Comparison of ENCODE assay signal across 1 cellular context in the genomic region with DNA sequence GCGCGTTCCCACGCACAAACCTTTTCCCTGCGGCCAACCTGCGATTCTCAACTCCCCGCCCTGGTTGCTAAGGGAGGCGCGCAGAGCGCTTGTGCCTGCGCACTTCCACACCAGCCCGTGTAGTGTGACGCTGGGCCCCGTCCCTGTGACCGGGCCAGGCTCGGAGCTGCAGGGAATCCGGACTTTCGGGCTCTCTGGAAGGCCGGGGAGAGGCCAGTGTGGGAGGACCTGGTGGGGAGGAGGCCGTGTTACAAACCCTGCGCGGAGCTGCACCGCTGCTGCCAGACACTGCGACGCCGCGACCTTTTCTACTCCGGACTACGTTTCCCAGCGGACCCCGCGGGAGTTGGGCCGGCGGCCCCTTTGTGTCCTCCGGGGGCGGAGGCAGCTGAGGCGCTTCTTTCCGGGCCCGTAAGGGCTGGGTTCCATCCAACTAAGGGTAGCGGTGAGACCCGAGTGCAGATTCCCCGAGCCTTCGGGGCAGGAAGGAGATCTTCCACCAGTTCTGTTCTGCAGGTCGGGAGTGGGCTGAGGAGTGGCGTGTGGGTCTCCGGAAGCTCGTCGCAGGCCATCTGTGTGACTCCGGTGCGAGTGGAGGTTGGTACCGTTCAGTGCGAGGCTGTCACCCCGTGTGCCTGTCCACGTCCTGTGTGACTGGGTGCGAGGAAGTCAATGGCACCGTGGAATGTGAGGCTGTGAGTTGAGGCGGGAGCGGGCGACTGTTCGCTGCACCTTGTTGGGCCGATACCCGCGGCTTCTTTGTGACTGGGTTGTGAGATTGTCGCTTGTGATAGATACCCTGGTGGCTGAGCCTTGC.
TF ChIP-seq lines count a peak whose summit lies in the region.

Gene ZNF570, plus strand, starts transcription at position 396 of the 817 bp plus-strand sequence. CDS start 999 bp downstream, outside the sequence.

TF ChIP-seq in H1, 55 proteins besides CTCF, POLR2A, EP300 and RAD21 (continued from another document):
- TF ChIP-seq TBP (IDR thresholded peaks at IDR 0.05; ENCODE audit: low read depth, low read length): peak; percentile 77
- peak; percentile 77 for TF ChIP-seq ASH2L (IDR thresholded peaks at IDR 0.05; ENCODE audit: low read length)
- peak; percentile 93 for TF ChIP-seq KDM4A (IDR thresholded peaks at IDR 0.05; ENCODE audit: low read depth, low read length, severe bottlenecking)
- TF ChIP-seq SAP30 (IDR thresholded peaks at IDR 0.05; ENCODE audit: insufficient read depth, insufficient replicate concordance, low read length): peak; percentile 81
- no peak for TF ChIP-seq RNF2 (IDR thresholded peaks at IDR 0.05; ENCODE audit: borderline replicate concordance, low read depth, low read length, missing control alignments, poor library complexity, severe bottlenecking)
- peak; percentile 25; the same call in 1 of the 2 replicates for TF ChIP-seq BACH1 (IDR thresholded peaks at IDR 0.05; ENCODE audit: low read length)
- TF ChIP-seq, protein P1, sequence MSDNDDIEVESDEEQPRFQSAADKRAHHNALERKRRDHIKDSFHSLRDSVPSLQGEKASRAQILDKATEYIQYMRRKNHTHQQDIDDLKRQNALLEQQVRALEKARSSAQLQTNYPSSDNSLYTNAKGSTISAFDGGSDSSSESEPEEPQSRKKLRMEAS (IDR thresholded peaks at IDR 0.05): no peak
- peak; percentile 31; the same call in 1 of the 2 replicates for TF ChIP-seq TEAD4 (IDR thresholded peaks at IDR 0.05; ENCODE audit: low read depth, low read length)
- peak; percentile 51; the same call in 1 of the 2 replicates for TF ChIP-seq TAF1 (IDR thresholded peaks at IDR 0.05; ENCODE audit: low read depth, low read length)
- TF ChIP-seq YY1 (IDR thresholded peaks at IDR 0.05; ENCODE audit: low read depth, low read length): peak; percentile 48; the same call in 1 of the 2 replicates
- no peak for TF ChIP-seq EZH2 (IDR thresholded peaks at IDR 0.05; ENCODE audit: low read depth, low read length, severe bottlenecking)
- TF ChIP-seq GTF2F1 (IDR thresholded peaks at IDR 0.05; ENCODE audit: borderline replicate concordance, low read depth, low read length): no peak
- peak; percentile 68 to 79; a peak in 1 of 4 replicates for TF ChIP-seq SIN3A (conservative IDR thresholded peaks at IDR 0.05 in 1 of 2, IDR thresholded peaks at IDR 0.05 in 1 of 2; ENCODE audit: low read depth in 1 of 2, low read length in 2 of 2)
- TF ChIP-seq PHF8 (conservative IDR thresholded peaks at IDR 0.05; ENCODE audit: low read depth, low read length): peak; percentile 61
- TF ChIP-seq RBBP5 (IDR thresholded peaks at IDR 0.05; ENCODE audit: borderline replicate concordance, low read depth, low read length): peak; percentile 45; the same call in 1 of the 2 replicates
- TF ChIP-seq ZNF274 (IDR thresholded peaks at IDR 0.05; ENCODE audit: borderline replicate concordance, extremely low read depth, low read length): no peak
- peak; percentile 30; the same call in 1 of the 2 replicates for TF ChIP-seq CREB1 (IDR thresholded peaks at IDR 0.05)
- TF ChIP-seq GABPA (IDR thresholded peaks at IDR 0.05; ENCODE audit: borderline replicate concordance, insufficient read depth, low read length): peak; percentile 80; the same call in 1 of the 2 replicates
- no peak for TF ChIP-seq RXRA (IDR thresholded peaks at IDR 0.05; ENCODE audit: insufficient read depth, low read depth, low read length)
- no peak for TF ChIP-seq RFX5 (IDR thresholded peaks at IDR 0.05; ENCODE audit: borderline replicate concordance, low read depth, low read length)
- TF ChIP-seq HDAC2 (IDR thresholded peaks at IDR 0.05; ENCODE audit: borderline replicate concordance in 1 of 2, low read depth in 2 of 2, low read length in 2 of 2): peak in 1 of 2 experiments; percentile 83; a peak in 1 of 4 replicates
- peak; percentile 59; the same call in 1 of the 2 replicates for TF ChIP-seq EGR1 (IDR thresholded peaks at IDR 0.05; ENCODE audit: borderline replicate concordance, low read depth, low read length)
- TF ChIP-seq SIX5 (IDR thresholded peaks at IDR 0.05; ENCODE audit: low read depth, low read length): peak; percentile 83
- no peak for TF ChIP-seq SP1 (IDR thresholded peaks at IDR 0.05; ENCODE audit: low read depth, low read length)
- TF ChIP-seq SIRT6 (IDR thresholded peaks at IDR 0.05; ENCODE audit: low read length): no peak
TF ChIP-seq in H1: peak in this region for 16.
